In the genomic region with DNA sequence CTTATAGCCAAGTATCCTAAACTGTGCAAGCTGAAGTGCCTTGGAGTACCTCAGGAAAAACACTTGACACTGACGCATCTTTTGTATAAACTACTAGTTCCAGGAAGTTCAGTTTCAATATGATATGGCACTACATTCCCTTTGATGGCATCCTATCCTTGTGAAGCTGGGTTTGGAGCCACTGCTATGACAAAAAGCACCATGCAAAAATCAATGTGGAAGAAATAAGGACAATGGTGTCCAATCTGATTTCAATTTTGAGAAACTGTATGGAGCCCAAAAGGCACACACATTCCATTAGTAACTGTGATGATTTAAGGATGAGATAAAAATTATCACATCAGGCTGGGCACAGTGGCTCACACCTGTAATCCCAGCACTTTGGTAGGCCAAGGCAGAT, we compare ENCODE assay signal across 1 cellular context.
TF ChIP-seq lines count a peak whose summit lies in the region.

No MANE protein-coding gene starts in this region.

TF ChIP-seq in HepG2, 621 proteins besides CTCF, POLR2A, EP300 and RAD21:
- TF ChIP-seq ZNF101 (CRISPR knock-in tag; IDR thresholded peaks at IDR 0.05; ENCODE audit: borderline replicate concordance, low read depth), result no peak
- no peak for TF ChIP-seq JUNB (CRISPR knock-in tag; IDR thresholded peaks at IDR 0.05; ENCODE audit: borderline replicate concordance)
- no peak for TF ChIP-seq ZEB1 (IDR thresholded peaks at IDR 0.05; ENCODE audit: insufficient replicate concordance, low read depth)
- no peak for TF ChIP-seq ZNF691 (CRISPR knock-in tag; IDR thresholded peaks at IDR 0.05; ENCODE audit: borderline replicate concordance, low read depth)
- no peak for TF ChIP-seq ZSCAN29 (CRISPR knock-in tag; conservative IDR thresholded peaks at IDR 0.05)
- TF ChIP-seq RCOR2 (CRISPR knock-in tag; IDR thresholded peaks at IDR 0.05), result no peak
- no peak for TF ChIP-seq CHD4 (IDR thresholded peaks at IDR 0.05; ENCODE audit: borderline replicate concordance, low read length)
- TF ChIP-seq TAF1 (CRISPR knock-in tag; IDR thresholded peaks at IDR 0.05), result no peak
- no peak for TF ChIP-seq ZNF777 (CRISPR knock-in tag; IDR thresholded peaks at IDR 0.05)
- TF ChIP-seq, protein P1, sequence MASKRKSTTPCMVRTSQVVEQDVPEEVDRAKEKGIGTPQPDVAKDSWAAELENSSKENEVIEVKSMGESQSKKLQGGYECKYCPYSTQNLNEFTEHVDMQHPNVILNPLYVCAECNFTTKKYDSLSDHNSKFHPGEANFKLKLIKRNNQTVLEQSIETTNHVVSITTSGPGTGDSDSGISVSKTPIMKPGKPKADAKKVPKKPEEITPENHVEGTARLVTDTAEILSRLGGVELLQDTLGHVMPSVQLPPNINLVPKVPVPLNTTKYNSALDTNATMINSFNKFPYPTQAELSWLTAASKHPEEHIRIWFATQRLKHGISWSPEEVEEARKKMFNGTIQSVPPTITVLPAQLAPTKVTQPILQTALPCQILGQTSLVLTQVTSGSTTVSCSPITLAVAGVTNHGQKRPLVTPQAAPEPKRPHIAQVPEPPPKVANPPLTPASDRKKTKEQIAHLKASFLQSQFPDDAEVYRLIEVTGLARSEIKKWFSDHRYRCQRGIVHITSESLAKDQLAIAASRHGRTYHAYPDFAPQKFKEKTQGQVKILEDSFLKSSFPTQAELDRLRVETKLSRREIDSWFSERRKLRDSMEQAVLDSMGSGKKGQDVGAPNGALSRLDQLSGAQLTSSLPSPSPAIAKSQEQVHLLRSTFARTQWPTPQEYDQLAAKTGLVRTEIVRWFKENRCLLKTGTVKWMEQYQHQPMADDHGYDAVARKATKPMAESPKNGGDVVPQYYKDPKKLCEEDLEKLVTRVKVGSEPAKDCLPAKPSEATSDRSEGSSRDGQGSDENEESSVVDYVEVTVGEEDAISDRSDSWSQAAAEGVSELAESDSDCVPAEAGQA (IDR thresholded peaks at IDR 0.05; ENCODE audit: low read depth), result no peak
- TF ChIP-seq, protein P1 (CRISPR knock-in tag; IDR thresholded peaks at IDR 0.05; ENCODE audit: borderline replicate concordance), result no peak
- no peak for TF ChIP-seq PAF1 (CRISPR knock-in tag; IDR thresholded peaks at IDR 0.05)
- TF ChIP-seq ATF3 (CRISPR knock-in tag; IDR thresholded peaks at IDR 0.05), result no peak
- no peak for TF ChIP-seq SYNCRIP (IDR thresholded peaks at IDR 0.05; ENCODE audit: insufficient read depth, low read depth, low read length)
- no peak for TF ChIP-seq CBX1 (IDR thresholded peaks at IDR 0.05; ENCODE audit: low read depth)
- 0 out of 2 replicates have a peak, but pooled peaks have one; percentile 38 for TF ChIP-seq SSRP1 (CRISPR knock-in tag; IDR thresholded peaks at IDR 0.05)
- TF ChIP-seq ZNF503 (CRISPR knock-in tag; IDR thresholded peaks at IDR 0.05), result no peak
- no peak for TF ChIP-seq REPIN1 (CRISPR knock-in tag; IDR thresholded peaks at IDR 0.05; ENCODE audit: borderline replicate concordance, low read depth)
- no peak for TF ChIP-seq PITX1 (CRISPR knock-in tag; IDR thresholded peaks at IDR 0.05)
- no peak for TF ChIP-seq PHB2 (IDR thresholded peaks at IDR 0.05; ENCODE audit: partially characterized antibody)
- no peak for TF ChIP-seq HOXD1 (CRISPR knock-in tag; IDR thresholded peaks at IDR 0.05)
- TF ChIP-seq POLR2G (IDR thresholded peaks at IDR 0.05; ENCODE audit: low read depth, low read length), result peak; percentile 40; the same call in 1 of the 2 replicates
- no peak for TF ChIP-seq ARHGAP35 (CRISPR knock-in tag; IDR thresholded peaks at IDR 0.05; ENCODE audit: borderline replicate concordance)
- TF ChIP-seq ZBTB43 (CRISPR knock-in tag; conservative IDR thresholded peaks at IDR 0.05), result no peak
- TF ChIP-seq, protein P2, sequence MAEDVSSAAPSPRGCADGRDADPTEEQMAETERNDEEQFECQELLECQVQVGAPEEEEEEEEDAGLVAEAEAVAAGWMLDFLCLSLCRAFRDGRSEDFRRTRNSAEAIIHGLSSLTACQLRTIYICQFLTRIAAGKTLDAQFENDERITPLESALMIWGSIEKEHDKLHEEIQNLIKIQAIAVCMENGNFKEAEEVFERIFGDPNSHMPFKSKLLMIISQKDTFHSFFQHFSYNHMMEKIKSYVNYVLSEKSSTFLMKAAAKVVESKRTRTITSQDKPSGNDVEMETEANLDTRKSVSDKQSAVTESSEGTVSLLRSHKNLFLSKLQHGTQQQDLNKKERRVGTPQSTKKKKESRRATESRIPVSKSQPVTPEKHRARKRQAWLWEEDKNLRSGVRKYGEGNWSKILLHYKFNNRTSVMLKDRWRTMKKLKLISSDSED (CRISPR knock-in tag; IDR thresholded peaks at IDR 0.05), result no peak
- no peak for TF ChIP-seq ZNF768 (CRISPR knock-in tag; IDR thresholded peaks at IDR 0.05)
- no peak for TF ChIP-seq MBNL3 (CRISPR knock-in tag; conservative IDR thresholded peaks at IDR 0.05)
- TF ChIP-seq, protein P3, sequence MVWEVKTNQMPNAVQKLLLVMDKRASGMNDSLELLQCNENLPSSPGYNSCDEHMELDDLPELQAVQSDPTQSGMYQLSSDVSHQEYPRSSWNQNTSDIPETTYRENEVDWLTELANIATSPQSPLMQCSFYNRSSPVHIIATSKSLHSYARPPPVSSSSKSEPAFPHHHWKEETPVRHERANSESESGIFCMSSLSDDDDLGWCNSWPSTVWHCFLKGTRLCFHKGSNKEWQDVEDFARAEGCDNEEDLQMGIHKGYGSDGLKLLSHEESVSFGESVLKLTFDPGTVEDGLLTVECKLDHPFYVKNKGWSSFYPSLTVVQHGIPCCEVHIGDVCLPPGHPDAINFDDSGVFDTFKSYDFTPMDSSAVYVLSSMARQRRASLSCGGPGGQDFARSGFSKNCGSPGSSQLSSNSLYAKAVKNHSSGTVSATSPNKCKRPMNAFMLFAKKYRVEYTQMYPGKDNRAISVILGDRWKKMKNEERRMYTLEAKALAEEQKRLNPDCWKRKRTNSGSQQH (CRISPR knock-in tag; IDR thresholded peaks at IDR 0.05; ENCODE audit: low read depth), result no peak
- no peak for TF ChIP-seq ARID2 (CRISPR knock-in tag; IDR thresholded peaks at IDR 0.05; ENCODE audit: borderline replicate concordance)
- TF ChIP-seq RXRB (CRISPR knock-in tag; IDR thresholded peaks at IDR 0.05; ENCODE audit: borderline replicate concordance), result no peak
- no peak for TF ChIP-seq KLF13 (CRISPR knock-in tag; IDR thresholded peaks at IDR 0.05)
- TF ChIP-seq SP4 (CRISPR knock-in tag; IDR thresholded peaks at IDR 0.05), result no peak
- TF ChIP-seq ZFX (CRISPR knock-in tag; IDR thresholded peaks at IDR 0.05; ENCODE audit: low read depth), result no peak
- TF ChIP-seq ZNF12 (CRISPR knock-in tag; IDR thresholded peaks at IDR 0.05), result peak; percentile 94
- TF ChIP-seq EZH2 (conservative IDR thresholded peaks at IDR 0.05; ENCODE audit: low read depth, low read length), result no peak
- TF ChIP-seq ZNF530 (CRISPR knock-in tag; IDR thresholded peaks at IDR 0.05; ENCODE audit: low read depth), result no peak
- TF ChIP-seq ZNF282 (IDR thresholded peaks at IDR 0.05; ENCODE audit: partially characterized antibody), result no peak
- no peak for TF ChIP-seq ZNF569 (CRISPR knock-in tag; IDR thresholded peaks at IDR 0.05; ENCODE audit: borderline replicate concordance)
- TF ChIP-seq TBP (CRISPR knock-in tag; IDR thresholded peaks at IDR 0.05), result no peak
- no peak for TF ChIP-seq ZNF264 (CRISPR knock-in tag; IDR thresholded peaks at IDR 0.05)
- TF ChIP-seq ZNF83 (CRISPR knock-in tag; IDR thresholded peaks at IDR 0.05; ENCODE audit: borderline replicate concordance), result no peak
- peak; percentile 19 for TF ChIP-seq AGO2 (optimal IDR thresholded peaks at IDR 0.05; ENCODE audit: low read depth, low read length)
- TF ChIP-seq SMAD3 (CRISPR knock-in tag; IDR thresholded peaks at IDR 0.05), result no peak
- TF ChIP-seq, protein P4, sequence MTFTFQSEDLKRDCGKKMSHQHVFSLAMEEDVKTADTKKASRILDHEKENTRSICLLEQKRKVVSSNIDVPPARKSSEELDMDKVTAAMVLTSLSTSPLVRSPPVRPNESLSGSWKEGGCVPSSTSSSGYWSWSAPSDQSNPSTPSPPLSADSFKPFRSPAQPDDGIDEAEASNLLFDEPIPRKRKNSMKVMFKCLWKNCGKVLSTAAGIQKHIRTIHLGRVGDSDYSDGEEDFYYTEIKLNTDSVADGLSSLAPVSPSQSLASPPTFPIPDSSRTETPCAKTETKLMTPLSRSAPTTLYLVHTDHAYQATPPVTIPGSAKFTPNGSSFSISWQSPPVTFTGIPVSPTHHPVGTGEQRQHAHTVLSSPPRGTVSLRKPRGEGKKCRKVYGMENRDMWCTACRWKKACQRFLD (CRISPR knock-in tag; IDR thresholded peaks at IDR 0.05; ENCODE audit: borderline replicate concordance), result no peak
- 0 out of 2 replicates have a peak, but pooled peaks have one; percentile 25 for TF ChIP-seq RBFOX2 (IDR thresholded peaks at IDR 0.05; ENCODE audit: low read depth, low read length)
